In the genomic region with DNA sequence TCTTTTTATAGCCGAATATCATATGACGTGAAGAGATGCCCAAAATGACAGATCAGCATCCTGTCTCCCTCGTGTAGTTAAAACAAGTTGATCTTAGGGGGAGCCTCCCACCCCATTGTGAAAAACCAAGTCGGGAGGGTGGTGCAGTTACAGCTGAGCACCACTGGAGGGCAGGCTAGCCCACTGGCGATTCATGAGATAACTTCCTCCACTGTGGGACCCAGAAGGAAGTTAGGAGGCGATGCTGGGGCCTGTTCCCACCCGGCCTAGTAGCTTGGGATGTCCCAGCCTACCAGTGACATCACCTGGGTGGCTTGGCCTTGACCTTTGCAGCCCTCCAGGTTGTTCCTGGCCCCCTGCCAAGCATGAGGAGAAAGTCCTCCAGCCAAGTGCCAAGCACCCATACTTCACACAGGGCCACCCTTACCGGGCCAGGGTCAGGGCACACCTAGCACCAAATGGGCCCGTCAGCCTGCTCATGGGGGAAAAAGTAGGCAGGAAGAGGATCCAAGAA, we compare ENCODE assay signal across 7 cellular contexts. TPM values are rescaled to one million over a fixed set of nuclear protein-coding genes. Genes with fewer than 3 reads are reported as not detected.
A peak's percentile ranks its signal among the peaks of the same experiment; 100 is the strongest.
DNase-seq lines count a peak whose midpoint lies in the region; ATAC-seq and TF ChIP-seq lines count a peak whose summit lies in the region.

No MANE protein-coding gene starts in this region.

- TF ChIP-seq CTCF in GM12865 (IDR thresholded peaks at IDR 0.05; ENCODE audit: insufficient read depth, low read depth, low read length, missing control alignments): peak; percentile 99
- peak; percentile 99 for TF ChIP-seq CTCF in foreskin fibroblast (IDR thresholded peaks at IDR 0.05; ENCODE audit: low read depth, low read length)
- TF ChIP-seq CTCF in testis (IDR thresholded peaks at IDR 0.05): peak; percentile 93 to 99 (median 96)

- intact Hi-C loops in testis (cut with DNase I; ENCODE audit: low total_unique reads): no loop called here

- ATAC-seq in activated T-helper 17 cell treated with anti-CD3 and anti-CD28 coated beads, Interleukin-2, amount 50 U/mL, for 72 hours (replicated peaks): peak; percentile 77

- DNase-seq in GM12865 (ENCODE audit: low read depth): peak; percentile 86
- peak; percentile 86 for DNase-seq in HPDE6-E6E7 (ENCODE audit: extremely low spot score)
- DNase-seq in RPMI8226: peak; percentile 80
- peak; percentile 46 to 82 for DNase-seq in foreskin fibroblast
- DNase-seq in nucleus accumbens (lab: John Stamatoyannopoulos, UW): peak in 48 of 56 donors; percentile 20 to 85 (median 61)
- peak; percentile 81 for DNase-seq in testis

- no peaks in the 10 kb centered on the region for H3K27me3 Mint-ChIP-seq in activated T-helper 17 cell treated with anti-CD3 and anti-CD28 coated beads, Interleukin-2, amount 50 U/mL, for 72 hours

- 15 to 23% methylated on average over 7 to 9 of the region's 9 CpGs for WGBS in testis, 2 donors

- H3K9me3 ChIP-seq in testis: no peaks in the 10 kb centered on the region

- no peaks in the 10 kb centered on the region for H3K27me3 ChIP-seq in testis

- no peak overlapping the region for H3K4me3 ChIP-seq in GM12865 (ENCODE audit: low read depth, low read length)
- H3K4me3 ChIP-seq in foreskin fibroblast (ENCODE audit: low read depth in 1 of 2, low read length in 2 of 2): no peak overlapping the region
- H3K4me3 ChIP-seq in testis: no peak overlapping the region

- H3K27ac Mint-ChIP-seq in activated T-helper 17 cell treated with anti-CD3 and anti-CD28 coated beads, Interleukin-2, amount 50 U/mL, for 72 hours: peak overlapping the region; percentile 56

- H3K4me1 ChIP-seq in testis: no peaks in the 10 kb centered on the region

- H3K9me3 Mint-ChIP-seq in activated T-helper 17 cell treated with anti-CD3 and anti-CD28 coated beads, Interleukin-2, amount 50 U/mL, for 72 hours: no peaks in the 10 kb centered on the region

- TF ChIP-seq POLR2A in testis (IDR thresholded peaks at IDR 0.05): no peak

- peaks cover 5% of the 10 kb centered on the region for H3K4me1 Mint-ChIP-seq in activated T-helper 17 cell treated with anti-CD3 and anti-CD28 coated beads, Interleukin-2, amount 50 U/mL, for 72 hours

- H3K36me3 Mint-ChIP-seq in activated T-helper 17 cell treated with anti-CD3 and anti-CD28 coated beads, Interleukin-2, amount 50 U/mL, for 72 hours (ENCODE audit: low read depth): peaks cover 24% of the 10 kb centered on the region

- H3K36me3 ChIP-seq in testis (ENCODE audit: low read depth, missing control alignments): no peaks in the 10 kb centered on the region

- no peak overlapping the region for H3K4me3 Mint-ChIP-seq in activated T-helper 17 cell treated with anti-CD3 and anti-CD28 coated beads, Interleukin-2, amount 50 U/mL, for 72 hours

- H3K27ac ChIP-seq in testis: no peak overlapping the region

RNA-seq across cellular contexts. Expression of a gene that starts 8.1 kb away (rescaled TPM):
- total RNA-seq in activated T-helper 17 cell treated with anti-CD3 and anti-CD28 coated beads, Interleukin-2, amount 50 U/mL, for 72 hours: 1 to 10 TPM; 3.8 to 4.4 TPM
- total RNA-seq in testis: 10 to 100 TPM; 18.3 to 25.2 TPM
- 51.8 TPM for polyA plus RNA-seq in testis (ENCODE audit: insufficient read depth, low read depth, low replicate concordance)
